In the genomic region with DNA sequence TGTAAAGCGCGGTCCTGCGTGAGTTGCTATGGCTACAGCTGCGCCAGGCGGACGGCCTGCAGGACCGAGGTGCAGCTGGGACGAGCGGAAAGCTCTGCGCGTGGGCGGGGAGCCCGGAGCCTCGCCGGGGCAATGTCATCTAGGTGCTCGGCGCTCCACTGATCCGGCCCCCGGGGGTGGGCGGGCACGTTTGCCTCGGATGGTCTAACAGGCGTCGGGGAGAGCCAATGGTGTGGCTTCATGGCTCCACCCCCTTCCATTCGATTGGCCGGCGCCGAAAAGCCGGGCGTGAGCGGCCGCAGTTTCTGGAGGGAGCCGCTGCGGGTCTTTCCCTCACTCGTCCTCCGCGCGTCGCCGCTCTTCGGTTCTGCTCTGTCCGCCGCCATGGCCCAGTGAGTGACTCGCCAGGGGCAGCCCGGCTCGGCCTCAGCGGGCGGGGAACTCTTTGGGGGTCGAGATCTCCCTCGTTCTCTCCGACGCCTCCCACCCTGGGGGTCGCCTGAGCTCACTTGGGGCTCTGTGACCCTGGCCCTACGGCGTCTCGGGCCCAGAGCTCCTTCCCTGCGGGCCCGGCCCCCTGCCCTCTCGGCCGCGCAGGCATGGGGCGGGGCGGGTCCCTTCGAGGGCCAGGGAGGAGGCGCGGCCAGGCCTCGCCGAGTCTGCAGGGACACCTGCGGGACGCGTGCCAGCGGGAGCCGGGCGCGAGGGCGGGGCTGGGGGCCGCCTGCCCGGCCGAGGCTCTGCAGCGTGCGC, we compare ENCODE assay signal across 1 cellular context.
TF ChIP-seq lines count a peak whose summit lies in the region.

A gene (plus strand): TSS at position 331 of the 753 bp plus-strand sequence. CDS start 54 bp downstream, at position 385.

TF ChIP-seq in K562, 482 proteins besides CTCF, POLR2A, EP300 and RAD21 (continued from another document and continues in another):
- TF ChIP-seq, protein P1, sequence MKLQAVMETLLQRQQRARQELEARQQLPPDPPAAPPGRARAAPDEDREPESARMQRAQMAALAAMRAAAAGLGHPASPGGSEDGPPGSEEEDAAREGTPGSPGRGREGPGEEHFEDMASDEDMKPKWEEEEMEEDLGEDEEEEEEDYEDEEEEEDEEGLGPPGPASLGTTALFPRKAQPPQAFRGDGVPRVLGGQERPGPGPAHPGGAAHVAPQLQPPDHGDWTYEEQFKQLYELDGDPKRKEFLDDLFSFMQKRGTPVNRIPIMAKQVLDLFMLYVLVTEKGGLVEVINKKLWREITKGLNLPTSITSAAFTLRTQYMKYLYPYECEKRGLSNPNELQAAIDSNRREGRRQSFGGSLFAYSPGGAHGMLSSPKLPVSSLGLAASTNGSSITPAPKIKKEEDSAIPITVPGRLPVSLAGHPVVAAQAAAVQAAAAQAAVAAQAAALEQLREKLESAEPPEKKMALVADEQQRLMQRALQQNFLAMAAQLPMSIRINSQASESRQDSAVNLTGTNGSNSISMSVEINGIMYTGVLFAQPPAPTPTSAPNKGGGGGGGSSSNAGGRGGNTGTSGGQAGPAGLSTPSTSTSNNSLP (IDR thresholded peaks at IDR 0.05; ENCODE audit: borderline replicate concordance, low read depth, low read length): no peak; the same call in 1 of the 2 replicates
- TF ChIP-seq MECOM (CRISPR knock-in tag; IDR thresholded peaks at IDR 0.05) (no peak), KAT7 (CRISPR knock-in tag; IDR thresholded peaks at IDR 0.05; ENCODE audit: borderline replicate concordance) (no peak; the same call in 1 of the 2 replicates), SMARCC2 (IDR thresholded peaks at IDR 0.05; ENCODE audit: low read depth) (no peak), FOXJ3 (CRISPR knock-in tag; IDR thresholded peaks at IDR 0.05) (no peak), TCF3 (CRISPR knock-in tag; IDR thresholded peaks at IDR 0.05) (no peak; the same call in 1 of the 2 replicates), CSDE1 (IDR thresholded peaks at IDR 0.05) (peak in 1 of 2 experiments; percentile 90; a peak in 1 of 4 replicates), ZNF184 (CRISPR knock-in tag; IDR thresholded peaks at IDR 0.05) (no peak), CHD4 (IDR thresholded peaks at IDR 0.05; ENCODE audit: insufficient read depth, insufficient replicate concordance, low read depth, low read length, poor library complexity, severe bottlenecking) (no peak), ZBTB8A (IDR thresholded peaks at IDR 0.05; ENCODE audit: partially characterized antibody) (no peak), SMARCA5 (IDR thresholded peaks at IDR 0.05) (no peak), NR3C1 (CRISPR knock-in tag; IDR thresholded peaks at IDR 0.05) (peak; percentile 87; the same call in 1 of the 2 replicates), TAL1 (IDR thresholded peaks at IDR 0.05) (no peak), THRAP3 (IDR thresholded peaks at IDR 0.05; ENCODE audit: borderline replicate concordance) (no peak), PPARD (CRISPR knock-in tag; IDR thresholded peaks at IDR 0.05) (no peak), SMARCE1 (IDR thresholded peaks at IDR 0.05) (no peak), HEY1 (CRISPR knock-in tag; IDR thresholded peaks at IDR 0.05; ENCODE audit: borderline replicate concordance) (no peak), GABPB1 (CRISPR knock-in tag; IDR thresholded peaks at IDR 0.05) (peak; percentile 78), ZNF384 (IDR thresholded peaks at IDR 0.05; ENCODE audit: low read depth, low read length) (no peak), ZNF444 (CRISPR knock-in tag; IDR thresholded peaks at IDR 0.05) (no peak), ZNF165 (CRISPR knock-in tag; IDR thresholded peaks at IDR 0.05; ENCODE audit: borderline replicate concordance) (no peak), RB1 (IDR thresholded peaks at IDR 0.05; ENCODE audit: low read depth) (peak; percentile 83), HDAC1 (IDR thresholded peaks at IDR 0.05) (peak in 1 of 2 experiments; percentile 94; a peak in 2 of 4 replicates), SREBF2 (CRISPR knock-in tag; IDR thresholded peaks at IDR 0.05) (no peak), ASH1L (IDR thresholded peaks at IDR 0.05; ENCODE audit: borderline replicate concordance, low read depth, partially characterized antibody) (peak; percentile 97), ZSCAN32 (CRISPR knock-in tag; IDR thresholded peaks at IDR 0.05) (no peak), ZNF134 (CRISPR knock-in tag; conservative IDR thresholded peaks at IDR 0.05) (no peak), ZNF146 (CRISPR knock-in tag; IDR thresholded peaks at IDR 0.05; ENCODE audit: unreplicated experiment) (no peak), SIRT6 (IDR thresholded peaks at IDR 0.05; ENCODE audit: low read depth, low read length) (no peak), FOS (IDR thresholded peaks at IDR 0.05; ENCODE audit: extremely low read depth, insufficient read length) (peak; percentile 98), TCF7L2 (IDR thresholded peaks at IDR 0.05; ENCODE audit: low read depth, low read length) (no peak), ZNF274 (IDR thresholded peaks at IDR 0.05; ENCODE audit: borderline replicate concordance, low read depth, low read length) (no peak), STAT5B (CRISPR knock-in tag; IDR thresholded peaks at IDR 0.05) (no peak), SRSF9 (IDR thresholded peaks at IDR 0.05; ENCODE audit: borderline replicate concordance, low read depth, low read length) (no peak), HOXB6 (CRISPR knock-in tag; IDR thresholded peaks at IDR 0.05; ENCODE audit: borderline replicate concordance) (no peak), NFIX (CRISPR knock-in tag; IDR thresholded peaks at IDR 0.05; ENCODE audit: low read depth) (no peak), ZNF224 (CRISPR knock-in tag; IDR thresholded peaks at IDR 0.05) (no peak), NCOA6 (IDR thresholded peaks at IDR 0.05) (no peak), ARID2 (IDR thresholded peaks at IDR 0.05) (no peak), MAFK (IDR thresholded peaks at IDR 0.05; ENCODE audit: low read length) (no peak), ZKSCAN1 (IDR thresholded peaks at IDR 0.05; ENCODE audit: low read depth, low read length) (0 out of 2 replicates have a peak, but pooled peaks have one; percentile 9), ZNF354B (CRISPR knock-in tag; IDR thresholded peaks at IDR 0.05) (no peak), ZFP36 (IDR thresholded peaks at IDR 0.05; ENCODE audit: low read depth, low read length, partially characterized antibody) (no peak), SMAD2 (IDR thresholded peaks at IDR 0.05; ENCODE audit: low read depth, low read length) (no peak), CHD1 (IDR thresholded peaks at IDR 0.05; ENCODE audit: low read length) (no peak)
- TF ChIP-seq, protein P2, sequence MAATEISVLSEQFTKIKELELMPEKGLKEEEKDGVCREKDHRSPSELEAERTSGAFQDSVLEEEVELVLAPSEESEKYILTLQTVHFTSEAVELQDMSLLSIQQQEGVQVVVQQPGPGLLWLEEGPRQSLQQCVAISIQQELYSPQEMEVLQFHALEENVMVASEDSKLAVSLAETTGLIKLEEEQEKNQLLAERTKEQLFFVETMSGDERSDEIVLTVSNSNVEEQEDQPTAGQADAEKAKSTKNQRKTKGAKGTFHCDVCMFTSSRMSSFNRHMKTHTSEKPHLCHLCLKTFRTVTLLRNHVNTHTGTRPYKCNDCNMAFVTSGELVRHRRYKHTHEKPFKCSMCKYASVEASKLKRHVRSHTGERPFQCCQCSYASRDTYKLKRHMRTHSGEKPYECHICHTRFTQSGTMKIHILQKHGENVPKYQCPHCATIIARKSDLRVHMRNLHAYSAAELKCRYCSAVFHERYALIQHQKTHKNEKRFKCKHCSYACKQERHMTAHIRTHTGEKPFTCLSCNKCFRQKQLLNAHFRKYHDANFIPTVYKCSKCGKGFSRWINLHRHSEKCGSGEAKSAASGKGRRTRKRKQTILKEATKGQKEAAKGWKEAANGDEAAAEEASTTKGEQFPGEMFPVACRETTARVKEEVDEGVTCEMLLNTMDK (IDR thresholded peaks at IDR 0.05; ENCODE audit: borderline replicate concordance, insufficient read depth, low read depth, low read length, poor library complexity, severe bottlenecking): no peak
- TF ChIP-seq, protein P3, sequence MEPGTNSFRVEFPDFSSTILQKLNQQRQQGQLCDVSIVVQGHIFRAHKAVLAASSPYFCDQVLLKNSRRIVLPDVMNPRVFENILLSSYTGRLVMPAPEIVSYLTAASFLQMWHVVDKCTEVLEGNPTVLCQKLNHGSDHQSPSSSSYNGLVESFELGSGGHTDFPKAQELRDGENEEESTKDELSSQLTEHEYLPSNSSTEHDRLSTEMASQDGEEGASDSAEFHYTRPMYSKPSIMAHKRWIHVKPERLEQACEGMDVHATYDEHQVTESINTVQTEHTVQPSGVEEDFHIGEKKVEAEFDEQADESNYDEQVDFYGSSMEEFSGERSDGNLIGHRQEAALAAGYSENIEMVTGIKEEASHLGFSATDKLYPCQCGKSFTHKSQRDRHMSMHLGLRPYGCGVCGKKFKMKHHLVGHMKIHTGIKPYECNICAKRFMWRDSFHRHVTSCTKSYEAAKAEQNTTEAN (CRISPR knock-in tag; IDR thresholded peaks at IDR 0.05): no peak
- TF ChIP-seq, protein P4, sequence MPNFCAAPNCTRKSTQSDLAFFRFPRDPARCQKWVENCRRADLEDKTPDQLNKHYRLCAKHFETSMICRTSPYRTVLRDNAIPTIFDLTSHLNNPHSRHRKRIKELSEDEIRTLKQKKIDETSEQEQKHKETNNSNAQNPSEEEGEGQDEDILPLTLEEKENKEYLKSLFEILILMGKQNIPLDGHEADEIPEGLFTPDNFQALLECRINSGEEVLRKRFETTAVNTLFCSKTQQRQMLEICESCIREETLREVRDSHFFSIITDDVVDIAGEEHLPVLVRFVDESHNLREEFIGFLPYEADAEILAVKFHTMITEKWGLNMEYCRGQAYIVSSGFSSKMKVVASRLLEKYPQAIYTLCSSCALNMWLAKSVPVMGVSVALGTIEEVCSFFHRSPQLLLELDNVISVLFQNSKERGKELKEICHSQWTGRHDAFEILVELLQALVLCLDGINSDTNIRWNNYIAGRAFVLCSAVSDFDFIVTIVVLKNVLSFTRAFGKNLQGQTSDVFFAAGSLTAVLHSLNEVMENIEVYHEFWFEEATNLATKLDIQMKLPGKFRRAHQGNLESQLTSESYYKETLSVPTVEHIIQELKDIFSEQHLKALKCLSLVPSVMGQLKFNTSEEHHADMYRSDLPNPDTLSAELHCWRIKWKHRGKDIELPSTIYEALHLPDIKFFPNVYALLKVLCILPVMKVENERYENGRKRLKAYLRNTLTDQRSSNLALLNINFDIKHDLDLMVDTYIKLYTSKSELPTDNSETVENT (CRISPR knock-in tag; IDR thresholded peaks at IDR 0.05): 0 out of 2 replicates have a peak, but pooled peaks have one; percentile 5
- TF ChIP-seq, protein P5, sequence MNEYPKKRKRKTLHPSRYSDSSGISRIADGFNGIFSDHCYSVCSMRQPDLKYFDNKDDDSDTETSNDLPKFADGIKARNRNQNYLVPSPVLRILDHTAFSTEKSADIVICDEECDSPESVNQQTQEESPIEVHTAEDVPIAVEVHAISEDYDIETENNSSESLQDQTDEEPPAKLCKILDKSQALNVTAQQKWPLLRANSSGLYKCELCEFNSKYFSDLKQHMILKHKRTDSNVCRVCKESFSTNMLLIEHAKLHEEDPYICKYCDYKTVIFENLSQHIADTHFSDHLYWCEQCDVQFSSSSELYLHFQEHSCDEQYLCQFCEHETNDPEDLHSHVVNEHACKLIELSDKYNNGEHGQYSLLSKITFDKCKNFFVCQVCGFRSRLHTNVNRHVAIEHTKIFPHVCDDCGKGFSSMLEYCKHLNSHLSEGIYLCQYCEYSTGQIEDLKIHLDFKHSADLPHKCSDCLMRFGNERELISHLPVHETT (CRISPR knock-in tag; conservative IDR thresholded peaks at IDR 0.05 in 1 of 2, IDR thresholded peaks at IDR 0.05 in 1 of 2): peak in 1 of 2 experiments; percentile 78; a peak in 2 of 4 replicates
- TF ChIP-seq, protein P6, sequence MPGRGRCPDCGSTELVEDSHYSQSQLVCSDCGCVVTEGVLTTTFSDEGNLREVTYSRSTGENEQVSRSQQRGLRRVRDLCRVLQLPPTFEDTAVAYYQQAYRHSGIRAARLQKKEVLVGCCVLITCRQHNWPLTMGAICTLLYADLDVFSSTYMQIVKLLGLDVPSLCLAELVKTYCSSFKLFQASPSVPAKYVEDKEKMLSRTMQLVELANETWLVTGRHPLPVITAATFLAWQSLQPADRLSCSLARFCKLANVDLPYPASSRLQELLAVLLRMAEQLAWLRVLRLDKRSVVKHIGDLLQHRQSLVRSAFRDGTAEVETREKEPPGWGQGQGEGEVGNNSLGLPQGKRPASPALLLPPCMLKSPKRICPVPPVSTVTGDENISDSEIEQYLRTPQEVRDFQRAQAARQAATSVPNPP (IDR thresholded peaks at IDR 0.05; ENCODE audit: borderline replicate concordance, insufficient read depth, insufficient read length): no peak
- TF ChIP-seq, protein P7, sequence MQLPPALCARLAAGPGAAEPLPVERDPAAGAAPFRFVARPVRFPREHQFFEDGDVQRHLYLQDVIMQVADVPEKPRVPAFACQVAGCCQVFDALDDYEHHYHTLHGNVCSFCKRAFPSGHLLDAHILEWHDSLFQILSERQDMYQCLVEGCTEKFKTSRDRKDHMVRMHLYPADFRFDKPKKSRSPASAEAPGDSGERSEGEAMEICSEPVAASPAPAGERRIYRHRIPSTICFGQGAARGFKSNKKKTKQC (CRISPR knock-in tag; IDR thresholded peaks at IDR 0.05): 0 out of 2 replicates have a peak, but pooled peaks have one; percentile 20
- TF ChIP-seq, protein P8, sequence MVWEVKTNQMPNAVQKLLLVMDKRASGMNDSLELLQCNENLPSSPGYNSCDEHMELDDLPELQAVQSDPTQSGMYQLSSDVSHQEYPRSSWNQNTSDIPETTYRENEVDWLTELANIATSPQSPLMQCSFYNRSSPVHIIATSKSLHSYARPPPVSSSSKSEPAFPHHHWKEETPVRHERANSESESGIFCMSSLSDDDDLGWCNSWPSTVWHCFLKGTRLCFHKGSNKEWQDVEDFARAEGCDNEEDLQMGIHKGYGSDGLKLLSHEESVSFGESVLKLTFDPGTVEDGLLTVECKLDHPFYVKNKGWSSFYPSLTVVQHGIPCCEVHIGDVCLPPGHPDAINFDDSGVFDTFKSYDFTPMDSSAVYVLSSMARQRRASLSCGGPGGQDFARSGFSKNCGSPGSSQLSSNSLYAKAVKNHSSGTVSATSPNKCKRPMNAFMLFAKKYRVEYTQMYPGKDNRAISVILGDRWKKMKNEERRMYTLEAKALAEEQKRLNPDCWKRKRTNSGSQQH (CRISPR knock-in tag; IDR thresholded peaks at IDR 0.05): 0 out of 2 replicates have a peak, but pooled peaks have one; percentile 16
- TF ChIP-seq, protein P9, sequence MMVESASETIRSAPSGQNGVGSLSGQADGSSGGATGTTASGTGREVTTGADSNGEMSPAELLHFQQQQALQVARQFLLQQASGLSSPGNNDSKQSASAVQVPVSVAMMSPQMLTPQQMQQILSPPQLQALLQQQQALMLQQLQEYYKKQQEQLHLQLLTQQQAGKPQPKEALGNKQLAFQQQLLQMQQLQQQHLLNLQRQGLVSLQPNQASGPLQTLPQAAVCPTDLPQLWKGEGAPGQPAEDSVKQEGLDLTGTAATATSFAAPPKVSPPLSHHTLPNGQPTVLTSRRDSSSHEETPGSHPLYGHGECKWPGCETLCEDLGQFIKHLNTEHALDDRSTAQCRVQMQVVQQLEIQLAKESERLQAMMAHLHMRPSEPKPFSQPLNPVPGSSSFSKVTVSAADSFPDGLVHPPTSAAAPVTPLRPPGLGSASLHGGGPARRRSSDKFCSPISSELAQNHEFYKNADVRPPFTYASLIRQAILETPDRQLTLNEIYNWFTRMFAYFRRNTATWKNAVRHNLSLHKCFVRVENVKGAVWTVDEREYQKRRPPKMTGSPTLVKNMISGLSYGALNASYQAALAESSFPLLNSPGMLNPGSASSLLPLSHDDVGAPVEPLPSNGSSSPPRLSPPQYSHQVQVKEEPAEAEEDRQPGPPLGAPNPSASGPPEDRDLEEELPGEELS (CRISPR knock-in tag; IDR thresholded peaks at IDR 0.05; ENCODE audit: borderline replicate concordance): peak; percentile 44; the same call in 1 of the 2 replicates
